In genomic region chr15:41283653-41284424, GRCh38 we compare ENCODE assay signal across 8 cellular contexts. TPM values are rescaled to one million over a fixed set of nuclear protein-coding genes. Genes with fewer than 3 reads are reported as not detected.
DNase-seq lines count a peak whose midpoint lies in the region; ATAC-seq and TF ChIP-seq lines count a peak whose summit lies in the region.

No MANE protein-coding gene starts in this region.

- no peaks in the 10 kb centered on the region for H3K27me3 Mint-ChIP-seq in activated T-helper 17 cell treated with anti-CD3 and anti-CD28 coated beads, Interleukin-2, amount 50 U/mL, for 72 hours
- peaks cover 0 to 2% (median 0%) of the 10 kb centered on the region in 5 donors for H3K27me3 Mint-ChIP-seq in naive thymus-derived CD4-positive, alpha-beta T cell
- H3K27me3 Mint-ChIP-seq in stimulated activated memory B cell treated with anti-CD40 and anti-IgM and Interleukin-4, amounts not matched to agents 10 μg/mL and 1 μg/mL and 100 μg/mL, for 72 hours: no peaks in the 10 kb centered on the region

- intact Hi-C loops in naive thymus-derived CD4-positive, alpha-beta T cell (cut with micrococcal nuclease): loop anchor here (1.0 to 10.0 kb wide), 12 partner anchors 48 to 1823 kb away; partner anchors contain the start of genes CHP1 (in 2 of the 2), NUSAP1 (in 2 of the 2), OIP5 (in 2 of the 2) and CHAC1 (in 1 of the 2)

- peaks cover 21 to 31% of the 10 kb centered on the region in 2 donors for H3K4me1 ChIP-seq in naive thymus-derived CD4-positive, alpha-beta T cell (ENCODE audit: control insufficient read depth in 2 of 2, insufficient read depth in 2 of 2, low read length in 2 of 2)

- H3K36me3 ChIP-seq in naive thymus-derived CD4-positive, alpha-beta T cell (ENCODE audit: control insufficient read depth in 2 of 3, insufficient read depth in 3 of 3, low read length in 3 of 3): peaks cover 10 to 31% (median 22%) of the 10 kb centered on the region in 3 experiments

- CTCF ChIA-PET in naive thymus-derived CD4-positive, alpha-beta T cell (lab: Charles Lee): interaction anchor here (0.8 kb wide), 1 partner anchor 53 kb away, joined by 3 read pairs; the partner anchor contains the start of gene CHP1

- TF ChIP-seq CTCF in fibroblast of mammary gland (conservative IDR thresholded peaks at IDR 0.05; ENCODE audit: control insufficient read depth, insufficient read depth, low read depth, low read length): no peak

- DNase-seq in EH (ENCODE audit: low read depth): peak; percentile 99
- peak; percentile 91 for DNase-seq in GOT3 (lab: John Stamatoyannopoulos, UW)
- DNase-seq in LHCN-M2 (ENCODE audit: low read depth): peak; percentile 99
- peak; percentile 99 for DNase-seq in RPMI7951 (ENCODE audit: low read depth)
- peak; percentile 99 for DNase-seq in fibroblast of mammary gland (ENCODE audit: low read depth)
- DNase-seq in naive thymus-derived CD4-positive, alpha-beta T cell: peak; percentile 94 to 98 (median 97)

- H3K27ac ChIP-seq in naive thymus-derived CD4-positive, alpha-beta T cell (ENCODE audit: low read depth, low read length): peak overlapping the region; percentile 91

- H3K36me3 Mint-ChIP-seq in activated T-helper 17 cell treated with anti-CD3 and anti-CD28 coated beads, Interleukin-2, amount 50 U/mL, for 72 hours (ENCODE audit: low read depth): peaks cover 65% of the 10 kb centered on the region
- peaks cover 12 to 50% (median 35%) of the 10 kb centered on the region in 5 donors for H3K36me3 Mint-ChIP-seq in naive thymus-derived CD4-positive, alpha-beta T cell
- H3K36me3 Mint-ChIP-seq in stimulated activated memory B cell treated with anti-CD40 and anti-IgM and Interleukin-4, amounts not matched to agents 10 μg/mL and 1 μg/mL and 100 μg/mL, for 72 hours: peaks cover 34% of the 10 kb centered on the region

- no peaks in the 10 kb centered on the region for H3K9me3 ChIP-seq in naive thymus-derived CD4-positive, alpha-beta T cell (ENCODE audit: control insufficient read depth in 2 of 3, low read length in 3 of 3)

- peak overlapping the region; percentile 96 for H3K27ac Mint-ChIP-seq in activated T-helper 17 cell treated with anti-CD3 and anti-CD28 coated beads, Interleukin-2, amount 50 U/mL, for 72 hours
- peak overlapping the region; percentile 96 to 99 (median 97) for H3K27ac Mint-ChIP-seq in naive thymus-derived CD4-positive, alpha-beta T cell
- peak overlapping the region; percentile 99 for H3K27ac Mint-ChIP-seq in stimulated activated memory B cell treated with anti-CD40 and anti-IgM and Interleukin-4, amounts not matched to agents 10 μg/mL and 1 μg/mL and 100 μg/mL, for 72 hours

- H3K4me3 Mint-ChIP-seq in activated T-helper 17 cell treated with anti-CD3 and anti-CD28 coated beads, Interleukin-2, amount 50 U/mL, for 72 hours: peak overlapping the region; percentile 96
- peak overlapping the region; percentile 90 to 100 (median 92) for H3K4me3 Mint-ChIP-seq in naive thymus-derived CD4-positive, alpha-beta T cell
- H3K4me3 Mint-ChIP-seq in stimulated activated memory B cell treated with anti-CD40 and anti-IgM and Interleukin-4, amounts not matched to agents 10 μg/mL and 1 μg/mL and 100 μg/mL, for 72 hours: peak overlapping the region; percentile 95

- peak overlapping the region; percentile 82 for H3K4me3 ChIP-seq in fibroblast of mammary gland (ENCODE audit: control insufficient read depth, low read depth, low read length)
- peak overlapping the region; percentile 89 for H3K4me3 ChIP-seq in naive thymus-derived CD4-positive, alpha-beta T cell (ENCODE audit: low read length)

- no peaks in the 10 kb centered on the region for H3K9me3 Mint-ChIP-seq in activated T-helper 17 cell treated with anti-CD3 and anti-CD28 coated beads, Interleukin-2, amount 50 U/mL, for 72 hours
- peaks cover 0 to 5% (median 0%) of the 10 kb centered on the region in 11 donors for H3K9me3 Mint-ChIP-seq in naive thymus-derived CD4-positive, alpha-beta T cell
- no peaks in the 10 kb centered on the region for H3K9me3 Mint-ChIP-seq in stimulated activated memory B cell treated with anti-CD40 and anti-IgM and Interleukin-4, amounts not matched to agents 10 μg/mL and 1 μg/mL and 100 μg/mL, for 72 hours

- peaks cover 18% of the 10 kb centered on the region for H3K4me1 Mint-ChIP-seq in activated T-helper 17 cell treated with anti-CD3 and anti-CD28 coated beads, Interleukin-2, amount 50 U/mL, for 72 hours
- H3K4me1 Mint-ChIP-seq in naive thymus-derived CD4-positive, alpha-beta T cell: peaks cover 22 to 54% (median 51%) of the 10 kb centered on the region in 7 donors
- H3K4me1 Mint-ChIP-seq in stimulated activated memory B cell treated with anti-CD40 and anti-IgM and Interleukin-4, amounts not matched to agents 10 μg/mL and 1 μg/mL and 100 μg/mL, for 72 hours: peaks cover 36% of the 10 kb centered on the region

- no peaks in the 10 kb centered on the region for H3K27me3 ChIP-seq in naive thymus-derived CD4-positive, alpha-beta T cell (ENCODE audit: control insufficient read depth in 2 of 2, insufficient read depth in 2 of 2, low read length in 2 of 2)

- POLR2A ChIA-PET in naive thymus-derived CD4-positive, alpha-beta T cell (lab: Charles Lee): interaction anchor here (0.5 to 1.9 kb wide), 11 partner anchors 9 to 1359 kb away, joined by 3 to 13 read pairs (median 3); partner anchors contain the start of genes CHP1, DNAJC17, EXD1 and NUSAP1

- ATAC-seq in activated T-helper 17 cell treated with anti-CD3 and anti-CD28 coated beads, Interleukin-2, amount 50 U/mL, for 72 hours (replicated peaks): peak; percentile 98
- peak; percentile 98 for ATAC-seq in naive thymus-derived CD4-positive, alpha-beta T cell
- peak; percentile 99 for ATAC-seq in stimulated activated memory B cell treated with anti-CD40 and anti-IgM and Interleukin-4, amounts not matched to agents 10 μg/mL and 1 μg/mL and 100 μg/mL, for 72 hours

RNA-seq across cellular contexts. Expression of gene OIP5, which starts 48.6 kb away (rescaled TPM):
- total RNA-seq in LHCN-M2 (2014; rRNA removed): 17.3 and 19.5 TPM in 2 replicates
- polyA plus RNA-seq in LHCN-M2 (2012): 5.1 TPM
- total RNA-seq in RPMI7951 (2014; rRNA removed; shearing (Covaris generic)): 64.2 and 92.3 TPM in 2 replicates
- 10 to 100 TPM in 1 of 2 donors, 1 to 10 TPM in 1; 9.2 to 13.6 TPM for total RNA-seq in activated T-helper 17 cell treated with anti-CD3 and anti-CD28 coated beads, Interleukin-2, amount 50 U/mL, for 72 hours
- 10 to 100 TPM in 1 of 5 experiments, under 1 TPM in 3, not detected in 1; 0.32 to 15.2 (median 0.54) TPM for total RNA-seq in naive thymus-derived CD4-positive, alpha-beta T cell
- under 1 TPM in 1 of 2 donors, not detected in 1; 0.83 TPM for polyA plus RNA-seq in naive thymus-derived CD4-positive, alpha-beta T cell

RNA-seq across cellular contexts. Expression of gene NUSAP1, which starts 48.8 kb away (rescaled TPM):
- 161 and 169 TPM in 2 replicates for total RNA-seq in LHCN-M2 (2014; rRNA removed)
- polyA plus RNA-seq in LHCN-M2 (2012): 41.2 TPM
- total RNA-seq in RPMI7951 (2014; rRNA removed; shearing (Covaris generic)): 360 and 426 TPM in 2 replicates
- 100 to 1,000 TPM; 201 to 270 TPM for total RNA-seq in activated T-helper 17 cell treated with anti-CD3 and anti-CD28 coated beads, Interleukin-2, amount 50 U/mL, for 72 hours
- total RNA-seq in naive thymus-derived CD4-positive, alpha-beta T cell: 100 to 1,000 TPM in 1 of 5 experiments, 1 to 10 TPM in 4; 1.3 to 167 (median 3.0) TPM
- polyA plus RNA-seq in naive thymus-derived CD4-positive, alpha-beta T cell: 1 to 10 TPM in 1 of 2 donors, under 1 TPM in 1; 0.86 to 1.1 TPM

RNA-seq across cellular contexts. Expression of gene CHP1, which starts 52.8 kb away (rescaled TPM):
- total RNA-seq in LHCN-M2 (2014; rRNA removed): 67.2 and 85.6 TPM in 2 replicates
- 50.0 TPM for polyA plus RNA-seq in LHCN-M2 (2012)
- 87.7 and 92.7 TPM in 2 replicates for total RNA-seq in RPMI7951 (2014; rRNA removed; shearing (Covaris generic))
- total RNA-seq in activated T-helper 17 cell treated with anti-CD3 and anti-CD28 coated beads, Interleukin-2, amount 50 U/mL, for 72 hours: 10 to 100 TPM; 29.8 to 40.1 TPM
- 10 to 100 TPM; 20.2 to 70.6 (median 24.7) TPM for total RNA-seq in naive thymus-derived CD4-positive, alpha-beta T cell
- 10 to 100 TPM; 11.0 to 12.4 TPM for polyA plus RNA-seq in naive thymus-derived CD4-positive, alpha-beta T cell

RNA-seq across cellular contexts. Expression of gene EXD1, which starts 53.3 kb away (rescaled TPM):
- not detected in 2 replicates for total RNA-seq in LHCN-M2 (2014; rRNA removed)
- not detected for polyA plus RNA-seq in LHCN-M2 (2012)
- not detected in 2 replicates for total RNA-seq in RPMI7951 (2014; rRNA removed; shearing (Covaris generic))
- total RNA-seq in activated T-helper 17 cell treated with anti-CD3 and anti-CD28 coated beads, Interleukin-2, amount 50 U/mL, for 72 hours: under 1 TPM in 1 of 2 donors, not detected in 1; 0.16 TPM
- total RNA-seq in naive thymus-derived CD4-positive, alpha-beta T cell: not detected
- not detected for polyA plus RNA-seq in naive thymus-derived CD4-positive, alpha-beta T cell

Comparison
In these comparisons a context has a peak if more than half of its experiments do, and no peak if none do; other contexts are left out.
1. Peak in every context shown above with its lines: DNase-seq, ATAC-seq, H3K4me3 ChIP-seq and H3K27ac ChIP-seq.